ENCODE assay signal across 7 cellular contexts in genomic region chr5:116135344-116135743, GRCh38.
DNase-seq lines count a peak whose midpoint lies in the region; ATAC-seq lines count a peak whose summit lies in the region.

No MANE protein-coding gene starts in this region.

- no peaks in the 10 kb centered on the region for H3K9me3 Mint-ChIP-seq in memory B cell

- DNase-seq in memory B cell (ENCODE audit: low spot score in 2 of 2) = peak in 1 of 2 donors; percentile 11
- DNase-seq in midbrain (lab: John Stamatoyannopoulos, UW) = no peak
- no peak for DNase-seq in HK-2 (ENCODE audit: unreplicated experiment)
- DNase-seq in NCI-H526 (lab: John Stamatoyannopoulos, UW) = no peak

- H3K4me1 Mint-ChIP-seq in memory B cell = peaks cover 11% of the 10 kb centered on the region

- no peaks in the 10 kb centered on the region for H3K27me3 Mint-ChIP-seq in memory B cell

- peaks cover 8% of the 10 kb centered on the region for H3K36me3 Mint-ChIP-seq in memory B cell

- no peak overlapping the region for H3K27ac Mint-ChIP-seq in memory B cell

- peak; percentile 99 for ATAC-seq in GM18868 (IDR thresholded peaks at IDR 0.05; ENCODE audit: unreplicated experiment)
- ATAC-seq in GM21717 (IDR thresholded peaks at IDR 0.05; ENCODE audit: unreplicated experiment) = peak; percentile 100
- peak; percentile 98 for ATAC-seq in HG03565 (IDR thresholded peaks at IDR 0.05; ENCODE audit: unreplicated experiment)
- peak; percentile 99 for ATAC-seq in memory B cell (ENCODE audit: low read depth)

- H3K4me3 Mint-ChIP-seq in memory B cell = no peak overlapping the region
